ENCODE assay signal across 30 cellular contexts in genomic region chr3:32564195-32564594, GRCh38.
"Had no signal": no experiment of that assay in that cellular context is flagged by ENCODE, and none has a peak within 500 bp of the region (broad histone marks: within the 10 kb centered on the region; RNA-seq: fewer than 3 reads in every experiment).

No MANE protein-coding gene starts in this region.

- ATAC-seq: activated CD8-positive, alpha-beta memory T cell treated with anti-CD3 and anti-CD28 coated beads, Interleukin-2, amount 10 ng/mL, durations not matched to agents 7 days and 5 days; Right ventricle myocardium inferior; T-cell had no signal

- H3K4me3 Mint-ChIP-seq: activated B cell treated with CpG ODN at 0.5 μM for 24 hours; activated CD4-positive, alpha-beta T cell treated with anti-CD3 and anti-CD28 coated beads, Interleukin-2, amount 10 ng/mL, durations not matched to agents 24 days and 14 days; activated CD8-positive, alpha-beta memory T cell treated with anti-CD3 and anti-CD28 coated beads, Interleukin-2, amount 10 ng/mL, durations not matched to agents 7 days and 5 days; activated naive CD4-positive, alpha-beta T cell treated with anti-CD3 and anti-CD28 coated beads for 36 hours; activated naive CD8-positive, alpha-beta T cell; activated T-cell treated with anti-CD3 and anti-CD28 coated beads, Interleukin-2, amount 50 U/mL, for 24 hours; T-cell had no signal

- H3K27ac ChIP-seq: SK-N-MC had no signal

- H3K9me3 Mint-ChIP-seq: activated B cell treated with CpG ODN at 0.5 μM for 24 hours; activated CD4-positive, alpha-beta T cell treated with anti-CD3 and anti-CD28 coated beads, Interleukin-2, amount 10 ng/mL, durations not matched to agents 24 days and 14 days; activated naive CD4-positive, alpha-beta T cell treated with anti-CD3 and anti-CD28 coated beads for 36 hours; activated T-cell treated with anti-CD3 and anti-CD28 coated beads, Interleukin-2, amount 50 U/mL, for 24 hours; brain; T-cell had no signal

- H3K27me3 Mint-ChIP-seq: activated B cell treated with CpG ODN at 0.5 μM for 24 hours; activated CD4-positive, alpha-beta T cell treated with anti-CD3 and anti-CD28 coated beads, Interleukin-2, amount 10 ng/mL, durations not matched to agents 24 days and 14 days; activated CD8-positive, alpha-beta memory T cell treated with anti-CD3 and anti-CD28 coated beads, Interleukin-2, amount 10 ng/mL, durations not matched to agents 7 days and 5 days; activated naive CD8-positive, alpha-beta T cell; activated T-cell treated with anti-CD3 and anti-CD28 coated beads, Interleukin-2, amount 50 U/mL, for 24 hours; brain; T-cell had no signal

- FAIRE-seq: astrocyte, TTC549 had no signal

- H3K27ac Mint-ChIP-seq: activated B cell treated with CpG ODN at 0.5 μM for 24 hours; activated CD4-positive, alpha-beta T cell treated with anti-CD3 and anti-CD28 coated beads, Interleukin-2, amount 10 ng/mL, durations not matched to agents 24 days and 14 days; activated CD8-positive, alpha-beta memory T cell treated with anti-CD3 and anti-CD28 coated beads, Interleukin-2, amount 10 ng/mL, durations not matched to agents 7 days and 5 days; activated naive CD4-positive, alpha-beta T cell treated with anti-CD3 and anti-CD28 coated beads for 36 hours; activated naive CD8-positive, alpha-beta T cell; activated T-cell treated with anti-CD3 and anti-CD28 coated beads, Interleukin-2, amount 50 U/mL, for 24 hours had no signal

- DNase-seq: activated B cell treated with CpG ODN at 0.5 μM for 24 hours; activated CD4-positive, alpha-beta T cell treated with anti-CD3 and anti-CD28 coated beads for 1 hour; activated CD4-positive, alpha-beta T cell treated with anti-CD3 and anti-CD28 coated beads, Interleukin-2, amount 10 ng/mL, durations not matched to agents 24 days and 14 days; activated CD4-positive, alpha-beta T cell treated with anti-CD3 and anti-CD28 coated beads, Interleukin-2, amount 50 U/mL, for 48 hours; activated CD8-positive, alpha-beta memory T cell treated with anti-CD3 and anti-CD28 coated beads, Interleukin-2, amount 10 ng/mL, durations not matched to agents 7 days and 5 days; activated effector memory CD4-positive, alpha-beta T cell treated with anti-CD3 and anti-CD28 coated beads, Interleukin-2, amount 50 U/mL, for 16 hours; activated naive CD4-positive, alpha-beta T cell treated with anti-CD3 and anti-CD28 coated beads for 36 hours; activated T-cell treated with anti-CD3 and anti-CD28 coated beads, Interleukin-2, amount 50 U/mL, for 24 hours; amygdala; KBM-7; MV-4-11; NCI-H1092 treated with DMSO at 0.1 percent for 48 hours; NCI-H1417 treated with DMSO at 0.1 percent for 48 hours; NCI-H1694; NCI-H2029; NCI-H2107; NCI-H2171 treated with DMSO at 0.1 percent for 48 hours; NCI-H226; NCI-H526 treated with DMSO at 0.1 percent for 48 hours; NCI-H82; RPMI8226; T-cell; T-helper 2 cell; T1000 had no signal

- H3K4me3 ChIP-seq: SK-N-MC had no signal
